In the genomic region with DNA sequence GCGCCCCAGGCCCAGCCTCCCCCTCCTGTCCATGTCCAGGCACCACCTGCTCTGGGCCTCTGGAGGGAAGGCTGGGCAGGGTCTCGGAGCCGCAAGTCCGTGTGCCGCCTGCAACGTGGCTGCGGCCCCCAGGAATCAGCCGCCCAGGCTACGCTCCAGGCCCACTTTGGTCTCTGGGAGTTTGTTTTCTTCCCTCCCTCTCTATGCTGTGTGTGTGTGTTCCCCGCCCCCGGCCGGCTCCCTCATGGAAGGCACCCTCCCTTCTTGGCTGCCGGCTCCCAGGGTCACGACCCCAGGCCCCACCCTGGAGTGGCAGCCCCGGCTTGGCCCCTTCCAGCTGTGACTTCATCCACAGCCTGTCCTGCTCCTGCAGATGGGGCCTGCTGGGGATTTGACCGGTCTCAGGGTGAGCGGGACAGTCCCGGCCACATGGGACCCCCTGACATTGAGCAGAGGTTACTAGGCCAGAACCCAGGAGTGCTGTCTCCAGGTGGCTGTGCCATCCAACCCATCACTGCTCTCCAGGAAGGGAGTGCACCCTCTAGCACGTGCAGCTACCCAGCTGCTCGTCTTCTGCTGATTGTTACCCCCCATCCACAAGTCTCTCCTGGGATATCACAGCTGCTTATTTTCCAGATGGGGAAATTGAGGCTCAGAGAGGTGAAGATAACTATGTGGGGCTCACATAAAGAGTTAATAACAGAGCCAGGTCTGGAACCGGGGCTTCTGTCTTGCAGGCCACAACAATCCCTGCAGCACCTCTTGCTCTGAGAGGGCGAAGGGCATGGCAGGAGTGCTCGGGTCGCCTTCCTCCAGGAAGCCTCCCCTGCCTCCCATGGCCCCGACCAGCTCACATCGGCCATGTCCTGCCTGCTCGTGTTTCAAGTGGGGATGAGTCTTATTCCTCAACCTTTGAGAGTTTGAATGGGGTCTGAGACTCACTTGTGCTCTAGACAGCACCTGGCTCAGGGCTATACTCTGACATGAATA, we compare ENCODE assay signal across 14 cellular contexts. TPM values are rescaled to one million over a fixed set of nuclear protein-coding genes. Genes with fewer than 3 reads are reported as not detected.
DNase-seq lines count a peak whose midpoint lies in the region; TF ChIP-seq lines count a peak whose summit lies in the region.
"Had no signal": no experiment of that assay in that cellular context is flagged by ENCODE, and none has a peak within 500 bp of the region (broad histone marks: within the 10 kb centered on the region; RNA-seq: fewer than 3 reads in every experiment).

No MANE protein-coding gene starts in this region.

- intact Hi-C loops in transverse colon (cut with DNase I; ENCODE audit: low total_unique reads): loop anchor here (5.0 kb wide), 1 partner anchor 137 kb away; no protein-coding TSS in a partner anchor

- peaks cover 16% of the 10 kb centered on the region for H3K27me3 ChIP-seq in transverse colon

- no peak for DNase-seq in activated naive CD4-positive, alpha-beta T cell treated with Interleukin-2 at 50 U/mL for 16 hours
- DNase-seq in astrocyte of the hippocampus (ENCODE audit: low read depth, low spot score): peak; percentile 42
- no peak for DNase-seq in mesothelial cell of epicardium (ENCODE audit: low spot score in 2 of 2, unreplicated experiment in 2 of 2)
- no peak for DNase-seq in transverse colon
- DNase-seq in stimulated activated CD4-positive, alpha-beta T cell treated with anti-CD3 and anti-CD28 coated beads, Interleukin-2, amount 100 ng/mL, for 48 hours: no peak
- DNase-seq in NCI-H2029 (lab: John Stamatoyannopoulos, UW): no peak
- DNase-seq in iPS-NIHi11 (ENCODE audit: low spot score): no peak
- DNase-seq: anterior cingulate cortex, endodermal cell, hypothalamus, KG1, NCI-H2107, retina had no signal

- H3K9me3 ChIP-seq in transverse colon: no peaks in the 10 kb centered on the region

- TF ChIP-seq POLR2A in transverse colon (IDR thresholded peaks at IDR 0.05): no peak

- WGBS in transverse colon (ENCODE audit: low coverage in 1 of 2), 2 donors: 76% methylated on average over 25 of the region's 27 CpGs; no CpG with 5 or more reads in 1 of the 2 donors

- H3K4me1 Mint-ChIP-seq in activated naive CD4-positive, alpha-beta T cell treated with anti-CD3 and anti-CD28 coated beads, Interleukin-2, amount 50 U/mL, for 24 hours: peaks cover 43% of the 10 kb centered on the region
- peaks cover 54% of the 10 kb centered on the region for H3K4me1 Mint-ChIP-seq in mesothelial cell of epicardium

- no peak overlapping the region for H3K4me3 ChIP-seq in transverse colon

- peak overlapping the region in 3 of 4 donors; percentile 84 to 86 (median 84) for H3K27ac ChIP-seq in transverse colon

- peak overlapping the region; percentile 74 for H3K27ac Mint-ChIP-seq in activated naive CD4-positive, alpha-beta T cell treated with anti-CD3 and anti-CD28 coated beads, Interleukin-2, amount 50 U/mL, for 24 hours
- H3K27ac Mint-ChIP-seq in mesothelial cell of epicardium: peak overlapping the region; percentile 56
- H3K27ac Mint-ChIP-seq: endodermal cell had no signal

- TF ChIP-seq CTCF in mesothelial cell of epicardium (IDR thresholded peaks at IDR 0.05; ENCODE audit: unreplicated experiment) (no peak), transverse colon (IDR thresholded peaks at IDR 0.05) (no peak)

- TF ChIP-seq EP300 in transverse colon (IDR thresholded peaks at IDR 0.05; ENCODE audit: low read depth): no peak

- H3K9me3 Mint-ChIP-seq in activated naive CD4-positive, alpha-beta T cell treated with anti-CD3 and anti-CD28 coated beads, Interleukin-2, amount 50 U/mL, for 24 hours: no peaks in the 10 kb centered on the region
- H3K9me3 Mint-ChIP-seq in mesothelial cell of epicardium: no peaks in the 10 kb centered on the region
- H3K9me3 Mint-ChIP-seq: endodermal cell had no signal

- H3K4me1 ChIP-seq in transverse colon: peaks cover 21 to 62% (median 56%) of the 10 kb centered on the region in 4 donors

- H3K4me3 Mint-ChIP-seq in activated naive CD4-positive, alpha-beta T cell treated with anti-CD3 and anti-CD28 coated beads, Interleukin-2, amount 50 U/mL, for 24 hours: no peak overlapping the region
- H3K4me3 Mint-ChIP-seq in mesothelial cell of epicardium: no peak overlapping the region
- H3K4me3 Mint-ChIP-seq: endodermal cell had no signal

- peaks cover 2% of the 10 kb centered on the region for H3K36me3 Mint-ChIP-seq in activated naive CD4-positive, alpha-beta T cell treated with anti-CD3 and anti-CD28 coated beads, Interleukin-2, amount 50 U/mL, for 24 hours
- peaks cover under 1% of the 10 kb centered on the region for H3K36me3 Mint-ChIP-seq in mesothelial cell of epicardium

- in situ Hi-C loops in transverse colon (cut with MboI; ENCODE audit: low pct_ligation_motif_present in 1 of 4, low pct_unique_long_range_greater_than_20kb in 1 of 4, low sequenced_read_pairs in 3 of 4): no loop called here

- no peaks in the 10 kb centered on the region for H3K36me3 ChIP-seq in transverse colon

- no peaks in the 10 kb centered on the region for H3K27me3 Mint-ChIP-seq in activated naive CD4-positive, alpha-beta T cell treated with anti-CD3 and anti-CD28 coated beads, Interleukin-2, amount 50 U/mL, for 24 hours
- H3K27me3 Mint-ChIP-seq in mesothelial cell of epicardium (ENCODE audit: low read depth): no peaks in the 10 kb centered on the region

RNA-seq across cellular contexts. Expression of gene LIF, which starts 2.8 kb away (rescaled TPM):
- total RNA-seq in mesothelial cell of epicardium (15.4 to 16.9 TPM (median 15.8 TPM) in 3 replicates), transverse colon (1 to 10 TPM; 4.0 to 5.2 (median 4.4) TPM)

RNA-seq across cellular contexts. Expression of gene OSM, which starts 17.3 kb away (rescaled TPM):
- total RNA-seq in mesothelial cell of epicardium (not detected in 3 replicates), transverse colon (not detected)
- total RNA-seq: endodermal cell had no signal

RNA-seq across cellular contexts. Expression of gene CASTOR1, which starts 40.0 kb away (rescaled TPM):
- 10.9 to 13.5 TPM (median 13.5 TPM) in 3 replicates for total RNA-seq in mesothelial cell of epicardium
- 1 to 10 TPM in 2 of 4 donors, not detected in 2; 5.6 to 6.8 TPM for total RNA-seq in transverse colon
